In the genomic region with DNA sequence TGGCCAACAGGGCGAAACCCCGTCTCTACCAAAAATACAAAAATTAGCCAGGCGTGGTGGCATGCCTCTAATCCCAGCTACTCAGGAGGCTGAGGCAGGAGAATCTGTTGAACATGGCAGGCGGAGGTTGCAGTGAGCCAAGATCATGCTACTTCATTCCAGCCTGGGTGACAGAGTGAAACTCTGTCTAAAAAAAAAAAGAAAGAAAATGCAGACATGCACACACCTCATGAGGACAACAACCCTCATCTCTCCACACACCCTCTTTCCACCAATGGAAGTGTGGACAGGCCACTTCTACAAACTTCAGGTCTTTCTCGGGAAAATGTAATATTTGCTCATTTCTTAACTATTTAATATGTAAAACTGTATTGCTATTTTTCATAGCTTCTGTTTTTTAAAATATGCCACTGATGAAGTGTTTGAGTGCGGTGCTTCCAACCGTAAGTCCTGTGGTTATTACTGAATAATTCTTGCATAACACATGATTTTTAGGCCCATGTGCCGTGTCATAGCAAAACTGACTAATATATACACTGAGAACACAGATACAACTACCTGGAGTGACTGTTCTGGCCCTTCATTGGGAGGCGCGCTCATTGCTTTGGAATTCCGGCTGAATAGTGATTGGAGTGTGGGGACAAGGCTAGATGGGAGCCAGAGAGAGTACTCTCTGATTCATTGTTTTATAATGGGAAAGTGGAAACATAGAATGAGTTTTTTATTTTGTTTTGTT, we compare ENCODE assay signal across 9 cellular contexts. TPM values are rescaled to one million over a fixed set of nuclear protein-coding genes. Genes with fewer than 3 reads are reported as not detected.
DNase-seq lines count a peak whose midpoint lies in the region; TF ChIP-seq lines count a peak whose summit lies in the region.
"Had no signal": no experiment of that assay in that cellular context is flagged by ENCODE, and none has a peak within 500 bp of the region (broad histone marks: within the 10 kb centered on the region; RNA-seq: fewer than 3 reads in every experiment).

No MANE protein-coding gene starts in this region.

- H3K9me3 ChIP-seq in GM23248 (ENCODE audit: low read depth), result no peaks in the 10 kb centered on the region
- H3K9me3 ChIP-seq in SJCRH30 (replicated peaks), result no peaks in the 10 kb centered on the region

- 62 to 63% methylated on average over 11 of the region's 11 CpGs for WGBS in GM23248 (ENCODE audit: low coverage in 1 of 2, low lambda C conversion rate in 2 of 2, missing lambda C conversion rate in 2 of 2), 2 experiments

- 0 out of 2 replicates have a peak overlapping the region, but pooled peaks have one; percentile 30 for H3K9ac ChIP-seq in GM23248

- in situ Hi-C loops in GM23248 (cut with MboI), result no loop called here

- no peaks in the 10 kb centered on the region for H4K20me1 ChIP-seq in GM23248 (ENCODE audit: insufficient read depth)

- H3K36me3 ChIP-seq in GM23248 (ENCODE audit: low read depth), result no peaks in the 10 kb centered on the region
- no peaks in the 10 kb centered on the region for H3K36me3 ChIP-seq in SJCRH30

- no peaks in the 10 kb centered on the region for H3K9me2 ChIP-seq in GM23248 (ENCODE audit: insufficient read depth)

- H3K4me3 ChIP-seq in GM12875 (ENCODE audit: low read depth, low read length) (peak overlapping the region; percentile 11), GM23248 (no peak overlapping the region), SJCRH30 (no peak overlapping the region)

- peak overlapping the region; percentile 30 for H3K4me2 ChIP-seq in GM23248 (ENCODE audit: unreplicated experiment)

- H3K27me3 ChIP-seq in GM23248 (replicated peaks; ENCODE audit: insufficient read depth), result no peaks in the 10 kb centered on the region
- no peaks in the 10 kb centered on the region for H3K27me3 ChIP-seq in SJCRH30

- H3K4me1 ChIP-seq in GM23248 (ENCODE audit: insufficient read depth) (peaks cover 20% of the 10 kb centered on the region), SJCRH30 (no peaks in the 10 kb centered on the region)

- peak overlapping the region; percentile 72 for H3K27ac ChIP-seq in GM23248
- H3K27ac ChIP-seq in SJCRH30, result no peak overlapping the region

- no peak for TF ChIP-seq CTCF in GM12875 (IDR thresholded peaks at IDR 0.05; ENCODE audit: borderline replicate concordance, insufficient read depth, low read depth, low read length)

- H2AFZ ChIP-seq in GM23248, result no peak overlapping the region

- H3K79me2 ChIP-seq in GM23248 (ENCODE audit: insufficient read depth), result no peaks in the 10 kb centered on the region

- DNase-seq in GM23248 (peak; percentile 91), HS-5 (ENCODE audit: low read depth) (peak; percentile 86), islet precursor cell (peak; percentile 88), DMS53 treated with DMSO at 0.1 percent for 48 hours (lab: John Stamatoyannopoulos, UW; ENCODE audit: unreplicated experiment) (no peak), SJCRH30 (no peak), foreskin melanocyte (no peak), HUDEP-2 (lab: John Stamatoyannopoulos, UW; ENCODE audit: unreplicated experiment in 76 of 76) (no peak)

- H3F3A ChIP-seq in GM23248 (ENCODE audit: insufficient read depth), result peaks cover 21% of the 10 kb centered on the region; the same call in 1 of the 2 replicates

RNA-seq across cellular contexts. Expression of gene LRRC31, which starts 23.1 kb away (rescaled TPM):
- total RNA-seq in GM23248 (2014; rRNA removed; shearing (Covaris generic)), result not detected in 2 replicates
- not detected in 2 replicates for polyA plus RNA-seq in GM23248 (2016; fragmentation: Nextera tagmentation; extraction: Ambion mirVana)
- not detected in 2 replicates for total RNA-seq in SJCRH30 (2014; rRNA removed; shearing (Covaris generic))
- total RNA-seq: WTC11 had no signal

RNA-seq across cellular contexts. Expression of gene LRRC34, which starts 33.9 kb away (rescaled TPM):
- total RNA-seq in GM23248 (2014; rRNA removed; shearing (Covaris generic)), result 3.4 and 9.4 TPM in 2 replicates
- polyA plus RNA-seq in GM23248 (2016; fragmentation: Nextera tagmentation; extraction: Ambion mirVana), result 4.2 and 5.9 TPM in 2 replicates
- 5.4 and 7.6 TPM in 2 replicates for total RNA-seq in SJCRH30 (2014; rRNA removed; shearing (Covaris generic))

RNA-seq across cellular contexts. Expression of gene LRRIQ4, which starts 34.0 kb away (rescaled TPM):
- not detected in 2 replicates for total RNA-seq in GM23248 (2014; rRNA removed; shearing (Covaris generic))
- polyA plus RNA-seq in GM23248 (2016; fragmentation: Nextera tagmentation; extraction: Ambion mirVana), result not detected in 2 replicates
- total RNA-seq in SJCRH30 (2014; rRNA removed; shearing (Covaris generic)), result 0.18 and 0.20 TPM in 2 replicates

Comparison
In these comparisons a context has a peak if more than half of its experiments do, and no peak if none do; other contexts are left out.
1. DNase-seq: peak in GM23248 (single experiment), HS-5 (single experiment) and islet precursor cell (single experiment); none in DMS53 treated with DMSO at 0.1 percent for 48 hours (single experiment), SJCRH30 (0 of 2), foreskin melanocyte (single experiment) and HUDEP-2 (0 of 76).